ENCODE assay signal across 18 cellular contexts in the genomic region with DNA sequence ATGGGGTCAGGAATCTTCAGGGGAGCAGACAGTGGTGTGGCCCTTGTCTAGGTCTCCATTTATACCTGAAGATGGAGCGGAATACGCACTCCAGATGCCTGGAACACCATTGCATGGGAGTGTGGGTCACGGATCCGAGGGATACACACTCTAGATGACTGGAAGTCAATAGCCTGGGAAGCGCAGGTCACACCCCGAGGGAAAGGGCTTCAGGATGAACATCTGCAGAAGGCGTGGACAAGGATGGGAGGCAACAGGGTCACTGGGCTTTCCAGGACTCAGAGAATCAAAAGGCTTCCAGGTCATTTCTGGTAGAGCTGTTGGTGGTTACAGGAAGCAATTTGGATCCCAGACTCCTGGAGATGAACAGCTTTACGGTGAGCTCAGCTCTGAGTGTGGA.
DNase-seq lines count a peak whose midpoint lies in the region; ATAC-seq and TF ChIP-seq lines count a peak whose summit lies in the region.
"Had no signal": no experiment of that assay in that cellular context is flagged by ENCODE, and none has a peak within 500 bp of the region (broad histone marks: within the 10 kb centered on the region; RNA-seq: fewer than 3 reads in every experiment).

No MANE protein-coding gene starts in this region.

- peaks cover 3% of the 10 kb centered on the region for H3K36me3 Mint-ChIP-seq in activated CD4-positive, alpha-beta T cell treated with anti-CD3 and anti-CD28 coated beads, Interleukin-2, amount 10 ng/mL, durations not matched to agents 24 days and 14 days (ENCODE audit: low read depth)
- H3K36me3 Mint-ChIP-seq in dendritic cell treated with granulocyte-macrophage colony-stimulating factor and Interleukin-4, amounts not matched to agents 40 ng/mL and 50 ng/mL, for 4 days (ENCODE audit: low read depth) = peaks cover 3% of the 10 kb centered on the region
- H3K36me3 Mint-ChIP-seq: CD8-positive, alpha-beta T cell had no signal

- intact Hi-C loops in activated CD4-positive, alpha-beta T cell treated with anti-CD3 and anti-CD28 coated beads, Interleukin-2, amount 10 ng/mL, durations not matched to agents 24 days and 14 days (cut with micrococcal nuclease) = no loop called here
- intact Hi-C loops in dendritic cell treated with granulocyte-macrophage colony-stimulating factor and Interleukin-4, amounts not matched to agents 40 ng/mL and 50 ng/mL, for 4 days (cut with micrococcal nuclease) = no loop called here
- intact Hi-C loops in sciatic nerve (cut with DNase I) = no loop called here

- no peak overlapping the region for H3K4me3 Mint-ChIP-seq in activated CD4-positive, alpha-beta T cell treated with anti-CD3 and anti-CD28 coated beads, Interleukin-2, amount 10 ng/mL, durations not matched to agents 24 days and 14 days
- no peak overlapping the region for H3K4me3 Mint-ChIP-seq in dendritic cell treated with granulocyte-macrophage colony-stimulating factor and Interleukin-4, amounts not matched to agents 40 ng/mL and 50 ng/mL, for 4 days
- H3K4me3 Mint-ChIP-seq: B cell; CD4-positive, alpha-beta T cell; CD8-positive, alpha-beta T cell had no signal

- no peaks in the 10 kb centered on the region for H3K27me3 Mint-ChIP-seq in activated CD4-positive, alpha-beta T cell treated with anti-CD3 and anti-CD28 coated beads, Interleukin-2, amount 10 ng/mL, durations not matched to agents 24 days and 14 days
- H3K27me3 Mint-ChIP-seq in dendritic cell treated with granulocyte-macrophage colony-stimulating factor and Interleukin-4, amounts not matched to agents 40 ng/mL and 50 ng/mL, for 4 days = peaks cover 3% of the 10 kb centered on the region
- H3K27me3 Mint-ChIP-seq: B cell; CD4-positive, alpha-beta T cell had no signal

- peaks cover 23% of the 10 kb centered on the region for H3K9me3 Mint-ChIP-seq in activated CD4-positive, alpha-beta T cell treated with anti-CD3 and anti-CD28 coated beads, Interleukin-2, amount 10 ng/mL, durations not matched to agents 24 days and 14 days
- peaks cover 7% of the 10 kb centered on the region for H3K9me3 Mint-ChIP-seq in dendritic cell treated with granulocyte-macrophage colony-stimulating factor and Interleukin-4, amounts not matched to agents 40 ng/mL and 50 ng/mL, for 4 days
- H3K9me3 Mint-ChIP-seq: CD4-positive, alpha-beta T cell; CD8-positive, alpha-beta T cell had no signal

- TF ChIP-seq CTCF in GM13977 (IDR thresholded peaks at IDR 0.05; ENCODE audit: extremely low read depth, insufficient read depth, missing control alignments) = no peak

- H3K27ac Mint-ChIP-seq in activated CD4-positive, alpha-beta T cell treated with anti-CD3 and anti-CD28 coated beads, Interleukin-2, amount 10 ng/mL, durations not matched to agents 24 days and 14 days = no peak overlapping the region
- H3K27ac Mint-ChIP-seq in dendritic cell treated with granulocyte-macrophage colony-stimulating factor and Interleukin-4, amounts not matched to agents 40 ng/mL and 50 ng/mL, for 4 days = peak overlapping the region; percentile 31
- H3K27ac Mint-ChIP-seq: B cell; CD4-positive, alpha-beta T cell; CD8-positive, alpha-beta T cell had no signal

- in situ Hi-C loops in GM13977 (cut with MboI; ENCODE audit: low pct_unique_long_range_greater_than_20kb, low sequenced_read_pairs, unreplicated experiment) = no loop called here

- DNase-seq in activated CD4-positive, alpha-beta T cell treated with anti-CD3 and anti-CD28 coated beads, Interleukin-2, amount 10 ng/mL, durations not matched to agents 24 days and 14 days = peak; percentile 41
- DNase-seq in activated CD4-positive, alpha-beta T cell treated with anti-CD3 and anti-CD28 coated beads, Interleukin-2, amount 50 U/mL, for 48 hours = no peak
- DNase-seq in sciatic nerve (ENCODE audit: low spot score) (no peak), GM13977 (ENCODE audit: low spot score) (no peak), DMS53 (lab: John Stamatoyannopoulos, UW) (no peak)
- DNase-seq: AML-193; Caco-2; Calu3; CD4-positive, alpha-beta T cell; CD8-positive, alpha-beta T cell; DMS79; DND-41; EL; GDM1 had no signal

- ATAC-seq in sciatic nerve = peak; percentile 52
- ATAC-seq: A549; CD8-positive, alpha-beta T cell; GM12878 had no signal

- H3K4me1 Mint-ChIP-seq in activated CD4-positive, alpha-beta T cell treated with anti-CD3 and anti-CD28 coated beads, Interleukin-2, amount 10 ng/mL, durations not matched to agents 24 days and 14 days = no peaks in the 10 kb centered on the region
- H3K4me1 Mint-ChIP-seq in dendritic cell treated with granulocyte-macrophage colony-stimulating factor and Interleukin-4, amounts not matched to agents 40 ng/mL and 50 ng/mL, for 4 days (ENCODE audit: low read depth) = peaks cover 15% of the 10 kb centered on the region
